ENCODE assay signal across 8 cellular contexts in genomic region chrX:132219343-132219768, GRCh38. TPM values are rescaled to one million over a fixed set of nuclear protein-coding genes. Genes with fewer than 3 reads are reported as not detected.
DNase-seq lines count a peak whose midpoint lies in the region; ATAC-seq and TF ChIP-seq lines count a peak whose summit lies in the region.

RAP2C (minus strand) TSS chrX:132219447; CDS start chrX:132217268, 2,179 bp downstream.

- TF ChIP-seq POLR2A in body of pancreas (IDR thresholded peaks at IDR 0.05) = peak in 2 of 3 donors; percentile 63 to 68
- TF ChIP-seq POLR2A in sigmoid colon (IDR thresholded peaks at IDR 0.05) = peak in 1 of 2 donors; percentile 12

- no peak for TF ChIP-seq EP300 in sigmoid colon (IDR thresholded peaks at IDR 0.05)

- H3K4me1 ChIP-seq in body of pancreas (peaks cover 10% of the 10 kb centered on the region), sigmoid colon (peaks cover 0 to 25% (median 10%) of the 10 kb centered on the region in 4 donors)

- H3K4me3 ChIP-seq in body of pancreas (peak within 1 kb of the TSS; percentile 48 to 77), sigmoid colon (peak within 1 kb of the TSS; percentile 48 to 88 (median 80))

- H3K36me3 ChIP-seq in body of pancreas (replicated peaks in 1 of 2; ENCODE audit: insufficient read depth in 1 of 2, low read depth in 2 of 2) = no peaks in the 10 kb centered on the region
- no peaks in the 10 kb centered on the region for H3K36me3 ChIP-seq in sigmoid colon

- ATAC-seq in HG02943 (IDR thresholded peaks at IDR 0.05; ENCODE audit: low read depth, unreplicated experiment) = peak; percentile 53
- peak; percentile 73 for ATAC-seq in body of pancreas

- H3K27me3 ChIP-seq in body of pancreas = no peaks in the 10 kb centered on the region
- no peaks in the 10 kb centered on the region for H3K27me3 ChIP-seq in sigmoid colon

- peak; percentile 3 for DNase-seq in DMS79 treated with DMSO at 0.1 percent for 48 hours (lab: John Stamatoyannopoulos, UW)
- DNase-seq in DMS79 (lab: John Stamatoyannopoulos, UW) = no peak
- peak; percentile 14 to 51 for DNase-seq in NCI-H1930 (lab: John Stamatoyannopoulos, UW)
- DNase-seq in T-helper 9 cell = peak; percentile 40
- peak; percentile 77 to 85 (median 80) for DNase-seq in body of pancreas
- peak; percentile 22 for DNase-seq in iPS DF 4.7 (ENCODE audit: extremely low read depth, low spot score)
- peak; percentile 86 for DNase-seq in sigmoid colon

- peak; percentile 25 to 69 (median 53) for TF ChIP-seq CTCF in body of pancreas (IDR thresholded peaks at IDR 0.05)
- TF ChIP-seq CTCF in sigmoid colon (IDR thresholded peaks at IDR 0.05) = peak in 3 of 4 experiments; percentile 16 to 37 (median 17)

- 0% methylated on average over 1 to 6 of the region's 6 CpGs for WGBS in body of pancreas, 2 donors
- 3 to 7% methylated on average over 6 of the region's 6 CpGs for WGBS in sigmoid colon, 2 donors

- intact Hi-C loops in body of pancreas (cut with DNase I) = no loop called here
- intact Hi-C loops in sigmoid colon (cut with DNase I) = loop anchor here (5.0 to 10.0 kb wide), 3 partner anchors 127 to 375 kb away; partner anchors contain the start of gene STK26

- H3K27ac ChIP-seq in body of pancreas = peak within 1 kb of the TSS; percentile 81 to 97 (median 91)
- H3K27ac ChIP-seq in sigmoid colon = peak within 1 kb of the TSS; percentile 94 to 99 (median 96)

- H3K9me3 ChIP-seq in body of pancreas = no peaks in the 10 kb centered on the region
- no peaks in the 10 kb centered on the region for H3K9me3 ChIP-seq in sigmoid colon

RNA-seq across cellular contexts. Expression of gene RAP2C, which starts in this region (rescaled TPM):
- 1 to 10 TPM; 7.8 to 7.9 TPM for total RNA-seq in body of pancreas
- total RNA-seq in sigmoid colon = 10 to 100 TPM; 10.3 to 16.3 (median 13.2) TPM
- polyA plus RNA-seq in sigmoid colon = 10 to 100 TPM; 16.7 to 19.8 (median 19.0) TPM
